ENCODE assay signal across 20 cellular contexts in the genomic region with DNA sequence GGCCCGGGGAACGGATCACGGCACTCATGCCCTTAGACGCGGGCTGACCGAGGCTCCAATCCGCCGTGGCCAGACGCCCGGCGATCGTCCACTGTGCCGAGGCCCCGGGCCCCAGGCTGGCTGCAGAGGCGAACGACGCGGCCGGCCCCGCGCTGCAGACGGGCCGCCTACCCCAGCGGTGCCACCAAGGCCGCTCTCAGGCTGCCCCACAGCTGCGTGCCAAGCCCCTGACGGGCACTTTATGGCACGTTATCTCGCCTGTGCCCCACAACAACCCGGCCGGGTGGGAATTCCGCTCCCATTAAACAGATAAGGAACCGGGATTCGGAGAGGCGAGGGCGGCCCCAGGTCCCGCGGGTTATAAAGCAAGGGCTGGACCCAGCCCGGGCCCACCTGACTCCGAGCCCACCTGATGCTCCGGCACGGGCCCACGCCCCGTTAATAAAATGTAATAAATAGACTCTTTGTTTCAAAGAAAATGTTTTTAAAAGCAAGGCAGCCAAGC.
DNase-seq lines count a peak whose midpoint lies in the region; ATAC-seq and TF ChIP-seq lines count a peak whose summit lies in the region.
"Had no signal": no experiment of that assay in that cellular context is flagged by ENCODE, and none has a peak within 500 bp of the region (broad histone marks: within the 10 kb centered on the region; RNA-seq: fewer than 3 reads in every experiment).

No MANE protein-coding gene starts in this region.

- H3K4me3 Mint-ChIP-seq in activated CD4-positive, alpha-beta T cell treated with anti-CD3 and anti-CD28 coated beads, Interleukin-2, amount 10 ng/mL, durations not matched to agents 7 days and 5 days, result no peak overlapping the region
- H3K4me3 Mint-ChIP-seq: stimulated activated effector memory CD8-positive, alpha-beta T cell treated with anti-CD3 and anti-CD28 coated beads, Interleukin-12 subunit alpha, Interleukin-12 subunit beta, amount 100 ng/mL, for 72 hours; T-cell had no signal

- H3K9me3 ChIP-seq in heart right ventricle (no peaks in the 10 kb centered on the region), prostate gland (no peaks in the 10 kb centered on the region), WERI-Rb-1 (ENCODE audit: severe bottlenecking) (no peaks in the 10 kb centered on the region)
- H3K9me3 ChIP-seq: A549, tibial nerve had no signal

- no peak for ATAC-seq in Right ventricle myocardium superior (ENCODE audit: poor library complexity)
- no peak for ATAC-seq in heart right ventricle
- ATAC-seq in left ventricle myocardium superior, result no peak
- no peak for ATAC-seq in HG02623 (IDR thresholded peaks at IDR 0.05; ENCODE audit: unreplicated experiment)
- ATAC-seq: A549; stimulated activated effector memory CD8-positive, alpha-beta T cell treated with anti-CD3 and anti-CD28 coated beads, Interleukin-12 subunit alpha, Interleukin-12 subunit beta, amount 100 ng/mL, for 72 hours; T-cell had no signal

- H3K4me1 ChIP-seq in heart right ventricle (peaks cover 0 to 12% (median 0%) of the 10 kb centered on the region in 9 donors), prostate gland (replicated peaks) (no peaks in the 10 kb centered on the region)
- H3K4me1 ChIP-seq: A549 had no signal

- H3K27me3 Mint-ChIP-seq in activated CD4-positive, alpha-beta T cell treated with anti-CD3 and anti-CD28 coated beads, Interleukin-2, amount 10 ng/mL, durations not matched to agents 7 days and 5 days, result no peaks in the 10 kb centered on the region
- H3K27me3 Mint-ChIP-seq: T-cell had no signal

- H3K27ac Mint-ChIP-seq in activated CD4-positive, alpha-beta T cell treated with anti-CD3 and anti-CD28 coated beads, Interleukin-2, amount 10 ng/mL, durations not matched to agents 7 days and 5 days, result no peak overlapping the region
- H3K27ac Mint-ChIP-seq: stimulated activated effector memory CD8-positive, alpha-beta T cell treated with anti-CD3 and anti-CD28 coated beads, Interleukin-12 subunit alpha, Interleukin-12 subunit beta, amount 100 ng/mL, for 72 hours; T-cell had no signal

- H3K27ac ChIP-seq in heart right ventricle (no peak overlapping the region), prostate gland (peak overlapping the region; percentile 45 to 64), WERI-Rb-1 (no peak overlapping the region)
- H3K27ac ChIP-seq: A549, coronary artery, tibial nerve had no signal

- intact Hi-C loops in Right ventricle myocardium superior (cut with DNase I) (no loop called here), heart right ventricle (cut with DNase I) (no loop called here), left ventricle myocardium superior (cut with micrococcal nuclease) (no loop called here), prostate gland (cut with DNase I) (no loop called here)

- POLR2A ChIA-PET in activated CD4-positive, alpha-beta T cell treated with anti-CD3 and anti-CD28 coated beads, Interleukin-2, amount 10 ng/mL, durations not matched to agents 7 days and 5 days (lab: Charles Lee), result no interaction called here

- WGBS in heart right ventricle, 2 donors, result 93 to 94% methylated on average over 44 of the region's 44 CpGs
- 55% methylated on average over 44 of the region's 44 CpGs for WGBS in prostate gland

- no peak overlapping the region for H3K4me3 ChIP-seq in heart right ventricle
- H3K4me3 ChIP-seq in prostate gland, result no peak overlapping the region
- H3K4me3 ChIP-seq in WERI-Rb-1 (ENCODE audit: low read depth, low read length), result no peak overlapping the region
- H3K4me3 ChIP-seq: A549, coronary artery, tibial nerve had no signal

- no peaks in the 10 kb centered on the region for H3K9me3 Mint-ChIP-seq in activated CD4-positive, alpha-beta T cell treated with anti-CD3 and anti-CD28 coated beads, Interleukin-2, amount 10 ng/mL, durations not matched to agents 7 days and 5 days
- H3K9me3 Mint-ChIP-seq: stimulated activated effector memory CD8-positive, alpha-beta T cell treated with anti-CD3 and anti-CD28 coated beads, Interleukin-12 subunit alpha, Interleukin-12 subunit beta, amount 100 ng/mL, for 72 hours; T-cell had no signal

- DNase-seq in Right ventricle myocardium superior (peak; percentile 33), heart right ventricle (no peak), left ventricle myocardium superior (peak; percentile 6), prostate gland (ENCODE audit: low spot score) (no peak), middle frontal gyrus (ENCODE audit: extremely low spot score, low spot score) (no peak), WERI-Rb-1 (no peak)
- DNase-seq in activated CD4-positive, alpha-beta T cell treated with anti-CD3 and anti-CD28 coated beads, Interleukin-2, amount 10 ng/mL, durations not matched to agents 7 days and 5 days, result no peak
- DNase-seq: activated naive CD4-positive, alpha-beta T cell; C1 segment of cervical spinal cord; hippocampal formation; mesendoderm; NCI-H1436; NCI-H526; SHP77; T-cell had no signal

- peaks cover 27% of the 10 kb centered on the region for H3K4me1 Mint-ChIP-seq in activated CD4-positive, alpha-beta T cell treated with anti-CD3 and anti-CD28 coated beads, Interleukin-2, amount 10 ng/mL, durations not matched to agents 7 days and 5 days

- TF ChIP-seq CTCF in heart right ventricle (IDR thresholded peaks at IDR 0.05), result no peak
- TF ChIP-seq CTCF in prostate gland (IDR thresholded peaks at IDR 0.05), result no peak
- TF ChIP-seq CTCF in WERI-Rb-1 (IDR thresholded peaks at IDR 0.05; ENCODE audit: low read depth, low read length), result no peak

- H3K36me3 ChIP-seq in heart right ventricle, result no peaks in the 10 kb centered on the region
- no peaks in the 10 kb centered on the region for H3K36me3 ChIP-seq in prostate gland
- H3K36me3 ChIP-seq in WERI-Rb-1, result no peaks in the 10 kb centered on the region
- H3K36me3 ChIP-seq: tibial nerve had no signal

- peaks cover 2% of the 10 kb centered on the region for H3K36me3 Mint-ChIP-seq in activated CD4-positive, alpha-beta T cell treated with anti-CD3 and anti-CD28 coated beads, Interleukin-2, amount 10 ng/mL, durations not matched to agents 7 days and 5 days (ENCODE audit: low read depth)
- H3K36me3 Mint-ChIP-seq: T-cell had no signal

- TF ChIP-seq POLR2A in prostate gland (IDR thresholded peaks at IDR 0.05), result no peak

- CTCF ChIA-PET in activated CD4-positive, alpha-beta T cell treated with anti-CD3 and anti-CD28 coated beads, Interleukin-2, amount 10 ng/mL, durations not matched to agents 7 days and 5 days (lab: Charles Lee), result no interaction called here

- peaks cover 0 to 26% (median 17%) of the 10 kb centered on the region in 7 donors for H3K27me3 ChIP-seq in heart right ventricle
- H3K27me3 ChIP-seq in prostate gland (replicated peaks; ENCODE audit: insufficient read depth), result no peaks in the 10 kb centered on the region
- H3K27me3 ChIP-seq in WERI-Rb-1 (ENCODE audit: insufficient read depth, low read depth, severe bottlenecking), result no peaks in the 10 kb centered on the region
- H3K27me3 ChIP-seq: tibial nerve had no signal

Comparison
In these comparisons a context has a peak if more than half of its experiments do, and no peak if none do; other contexts are left out.
1. DNase-seq: peak in Right ventricle myocardium superior (single experiment) and left ventricle myocardium superior (single experiment); none in heart right ventricle (0 of 2), prostate gland (single experiment), activated CD4-positive, alpha-beta T cell treated with anti-CD3 and anti-CD28 coated beads, Interleukin-2, amount 10 ng/mL, durations not matched to agents 7 days and 5 days (single experiment), middle frontal gyrus (single experiment) and WERI-Rb-1 (single experiment).
2. H3K27ac ChIP-seq: peak in prostate gland (2 of 2); none in heart right ventricle (0 of 10) and WERI-Rb-1 (single experiment).